7 cellular contexts compared by ENCODE assay signal in the genomic region with DNA sequence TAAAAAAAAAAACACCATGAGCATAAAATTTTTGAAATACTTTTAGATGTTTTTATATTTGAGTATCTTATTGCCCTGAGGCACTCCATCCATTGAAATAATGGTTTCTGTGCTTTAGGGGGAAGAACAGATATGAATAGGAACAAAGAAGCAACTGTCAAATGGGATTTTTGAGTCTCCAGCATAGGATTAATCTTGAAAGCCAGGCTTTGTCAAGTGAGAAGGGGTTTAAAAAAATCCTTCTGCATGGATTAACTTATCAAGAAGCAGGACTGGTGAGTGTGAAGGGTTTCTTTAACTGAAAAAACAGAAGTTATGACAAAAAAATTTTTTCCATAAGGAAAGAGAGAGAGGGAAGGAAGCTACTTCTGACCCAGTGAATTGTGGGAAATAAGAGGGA.
"Had no signal": no experiment of that assay in that cellular context is flagged by ENCODE, and none has a peak within 500 bp of the region (broad histone marks: within the 10 kb centered on the region; RNA-seq: fewer than 3 reads in every experiment).

No MANE protein-coding gene starts in this region.

- H2AFZ ChIP-seq: GM23338 had no signal

- H3K4me3 ChIP-seq: GM23338, K562 had no signal

- H3K4me2 ChIP-seq: GM23338 had no signal

- ATAC-seq: GM23338, HCT116, K562 had no signal

- DNase-seq: H9, HFFc6, IMR-90, KG1 had no signal

- H3K4me3 Mint-ChIP-seq: GM23338, H9, HFFc6 had no signal

- H3K27ac Mint-ChIP-seq: GM23338, H9, HFFc6 had no signal

- H3K9me3 Mint-ChIP-seq: HFFc6 had no signal
